ENCODE assay signal across 25 cellular contexts in genomic region chr1:244265507-244265906, GRCh38.
"Had no signal": no experiment of that assay in that cellular context is flagged by ENCODE, and none has a peak within 500 bp of the region (broad histone marks: within the 10 kb centered on the region; RNA-seq: fewer than 3 reads in every experiment).

No MANE protein-coding gene starts in this region.

- FAIRE-seq: pancreas, small intestine, urothelium cell line had no signal

- H3K27me3 ChIP-seq: sigmoid colon, spleen, suprapubic skin, tibial artery, upper lobe of right lung had no signal

- H3K9me3 ChIP-seq: mucosa of descending colon, pancreas, prostate gland, sigmoid colon, suprapubic skin, thoracic aorta, upper lobe of right lung had no signal

- H3K4me3 ChIP-seq: hepatocyte, left ventricle myocardium inferior, lung, mucosa of descending colon, pancreas, prostate gland, sigmoid colon, spleen, suprapubic skin, thoracic aorta, tibial artery, upper lobe of right lung had no signal

- ATAC-seq: mucosa of descending colon; naive thymus-derived CD4-positive, alpha-beta T cell; natural killer cell treated with Interleukin-12 subunit alpha and Interleukin-12 subunit beta and Interleukin-15 and Interleukin-18, amount 100 ng/mL, for 72 hours; pancreas; right cardiac atrium; stimulated activated effector memory CD8-positive, alpha-beta T cell treated with anti-CD3 and anti-CD28 coated beads, Interleukin-12 subunit alpha, Interleukin-12 subunit beta, amount 100 ng/mL, for 72 hours; upper lobe of right lung had no signal

- H3K36me3 ChIP-seq: left ventricle myocardium inferior, pancreas, prostate gland, sigmoid colon, spleen, suprapubic skin, thoracic aorta, tibial artery, upper lobe of right lung had no signal

- H2AFZ ChIP-seq: hepatocyte had no signal

- H3K4me1 ChIP-seq: left ventricle myocardium inferior, pancreas, prostate gland, sigmoid colon, spleen, suprapubic skin, tibial artery, upper lobe of right lung had no signal

- H3K27ac ChIP-seq: hepatocyte, left ventricle myocardium inferior, pancreas, prostate gland, sigmoid colon, spleen, suprapubic skin, thoracic aorta, tibial artery, upper lobe of right lung had no signal

- H3K79me2 ChIP-seq: hepatocyte had no signal

- H3K4me2 ChIP-seq: hepatocyte had no signal

- DNase-seq: islet precursor cell; left ventricle myocardium inferior; midbrain; mucosa of descending colon; naive thymus-derived CD4-positive, alpha-beta T cell; nucleus accumbens; pancreas; posterior cingulate gyrus; retina; right cardiac atrium; sigmoid colon; small intestine; spleen; stimulated activated CD4-positive, alpha-beta T cell treated with anti-CD3 and anti-CD28 coated beads, Interleukin-4, amount 100 ng/mL, for 24 hours; stimulated activated naive CD4-positive, alpha-beta T cell; tibial artery; upper lobe of right lung had no signal
